ENCODE assay signal across 15 cellular contexts in genomic region chr14:21735200-21735599, GRCh38.
DNase-seq lines count a peak whose midpoint lies in the region; ATAC-seq, FAIRE-seq and TF ChIP-seq lines count a peak whose summit lies in the region.
"Had no signal": no experiment of that assay in that cellular context is flagged by ENCODE, and none has a peak within 500 bp of the region (broad histone marks: within the 10 kb centered on the region; RNA-seq: fewer than 3 reads in every experiment).

No MANE protein-coding gene starts in this region.

- POLR2A ChIA-PET in activated CD4-positive, alpha-beta T cell treated with anti-CD3 and anti-CD28 coated beads for 36 hours (lab: Charles Lee): no interaction called here
- POLR2A ChIA-PET in HepG2 (lab: Yijun Ruan, JAX): no interaction called here

- CTCF ChIA-PET in activated CD4-positive, alpha-beta T cell treated with anti-CD3 and anti-CD28 coated beads for 36 hours (lab: Charles Lee): interaction anchor here (1.2 to 3.3 kb wide), 9 partner anchors 9 to 835 kb away, joined by 3 to 25 read pairs (median 6); no protein-coding TSS in a partner anchor
- CTCF ChIA-PET in HepG2 (lab: Yijun Ruan, JAX; ENCODE audit: low intra/inter-chr PET ratio, low total read pairs): interaction anchor here (1.0 kb wide), 2 partner anchors 24 to 278 kb away, joined by 3 read pairs; no protein-coding TSS in a partner anchor

- H3K36me3 ChIP-seq in HepG2 (replicated peaks in 1 of 2; ENCODE audit: control insufficient read depth in 1 of 2, insufficient read depth in 2 of 2, low read length in 2 of 2): no peaks in the 10 kb centered on the region
- H3K36me3 ChIP-seq in right lobe of liver: no peaks in the 10 kb centered on the region

- no peak for DNase-seq in activated CD4-positive, alpha-beta T cell treated with anti-CD3 and anti-CD28 coated beads for 36 hours
- DNase-seq in activated CD4-positive, alpha-beta T cell treated with anti-CD3 and anti-CD28 coated beads, Interleukin-2, amount 50 U/mL, for 1 hour: no peak
- DNase-seq in HepG2 (ENCODE audit: low spot score) (no peak), right lobe of liver (no peak), NOMO-1 (lab: John Stamatoyannopoulos, UW; ENCODE audit: unreplicated experiment in 2 of 2) (no peak), OCI-M1 (lab: John Stamatoyannopoulos, UW) (no peak)
- no peak for DNase-seq in activated naive CD4-positive, alpha-beta T cell treated with anti-CD3 and anti-CD28 coated beads, Interleukin-2, amount 50 U/mL, for 72 hours (ENCODE audit: low spot score in 2 of 2)
- DNase-seq: 8988T, C1 segment of cervical spinal cord, DMS79, NCI-H2081 treated with DMSO at 0.1 percent for 48 hours, NCI-H2227 treated with DMSO at 0.1 percent for 48 hours, NCI-H524 treated with DMSO at 0.1 percent for 48 hours had no signal

- H3K4me1 Mint-ChIP-seq in activated CD4-positive, alpha-beta T cell treated with anti-CD3 and anti-CD28 coated beads for 36 hours: peaks cover 5% of the 10 kb centered on the region

- H3K9me3 Mint-ChIP-seq in activated CD4-positive, alpha-beta T cell treated with anti-CD3 and anti-CD28 coated beads for 36 hours (ENCODE audit: low read depth): no peaks in the 10 kb centered on the region
- H3K9me3 Mint-ChIP-seq in activated naive CD4-positive, alpha-beta T cell treated with anti-CD3 and anti-CD28 coated beads, Interleukin-2, amount 50 U/mL, for 72 hours: no peaks in the 10 kb centered on the region

- no peak overlapping the region for H2AFZ ChIP-seq in HepG2 (ENCODE audit: low read length)

- H3K36me3 Mint-ChIP-seq in activated CD4-positive, alpha-beta T cell treated with anti-CD3 and anti-CD28 coated beads for 36 hours (ENCODE audit: low read depth): no peaks in the 10 kb centered on the region
- H3K36me3 Mint-ChIP-seq in activated naive CD4-positive, alpha-beta T cell treated with anti-CD3 and anti-CD28 coated beads, Interleukin-2, amount 50 U/mL, for 72 hours: no peaks in the 10 kb centered on the region

- H3K9ac ChIP-seq in HepG2 (ENCODE audit: insufficient read depth, low read depth, low read length): no peak overlapping the region

- no peak for FAIRE-seq in HepG2 (lab: Jason Lieb, UNC)

- no peak overlapping the region for H3K27ac Mint-ChIP-seq in activated CD4-positive, alpha-beta T cell treated with anti-CD3 and anti-CD28 coated beads for 36 hours
- no peak overlapping the region for H3K27ac Mint-ChIP-seq in activated naive CD4-positive, alpha-beta T cell treated with anti-CD3 and anti-CD28 coated beads, Interleukin-2, amount 50 U/mL, for 72 hours

- no peak for TF ChIP-seq EP300 in HepG2 (IDR thresholded peaks at IDR 0.05; ENCODE audit: low read depth in 2 of 2, low read length in 2 of 2)
- TF ChIP-seq EP300 in HepG2 (CRISPR knock-in tag; IDR thresholded peaks at IDR 0.05; ENCODE audit: borderline replicate concordance): no peak

- TF ChIP-seq POLR2A in HepG2 (IDR thresholded peaks at IDR 0.05; ENCODE audit: insufficient read depth in 1 of 2, low read depth in 2 of 2, low read length in 2 of 2) (no peak), right lobe of liver (IDR thresholded peaks at IDR 0.05) (no peak)

- no TSS peak for BruUV-seq in HepG2 (replicated peaks; lab: Mats Ljungman, UMichigan)

- H3K27ac ChIP-seq in HepG2 (ENCODE audit: extremely low read length, insufficient read depth, low read length) (no peak overlapping the region), right lobe of liver (no peak overlapping the region)

- WGBS in HepG2 (ENCODE audit: low lambda C conversion rate): 51% methylated on average over 3 of the region's 3 CpGs
- WGBS in right lobe of liver (ENCODE audit: insufficient coverage, low coverage, low lambda C conversion rate, missing lambda C conversion rate): 56% methylated on average over 3 of the region's 3 CpGs

- in situ Hi-C loops in HepG2 (cut with HindIII; ENCODE audit: extremely low pct_ligation_motif_present, low pct_unique_long_range_greater_than_20kb): no loop called here

- H3K4me3 Mint-ChIP-seq in activated CD4-positive, alpha-beta T cell treated with anti-CD3 and anti-CD28 coated beads for 36 hours: peak overlapping the region; percentile 63

- H3K79me2 ChIP-seq in HepG2 (ENCODE audit: insufficient read depth, low read length): no peaks in the 10 kb centered on the region

- H3K4me3 ChIP-seq in HepG2 (replicated peaks in 1 of 3; ENCODE audit: insufficient read depth in 1 of 3, low read depth in 2 of 3, low read length in 3 of 3): no peak overlapping the region
- H3K4me3 ChIP-seq in right lobe of liver: no peak overlapping the region
- H3K4me3 ChIP-seq: GM12878 had no signal

- H3K4me1 ChIP-seq in HepG2 (ENCODE audit: insufficient read depth, low read length): no peaks in the 10 kb centered on the region
- no peaks in the 10 kb centered on the region for H3K4me1 ChIP-seq in right lobe of liver

- TF ChIP-seq RAD21 in HepG2 (CRISPR knock-in tag; IDR thresholded peaks at IDR 0.05): no peak

- no peaks in the 10 kb centered on the region for H3K9me3 ChIP-seq in HepG2 (ENCODE audit: low read length)
- H3K9me3 ChIP-seq in right lobe of liver: no peaks in the 10 kb centered on the region

- H3K27me3 ChIP-seq in HepG2 (ENCODE audit: control insufficient read depth in 1 of 2, insufficient read depth in 2 of 2, low read length in 2 of 2) (0 out of 5 replicates have a peak, but pooled peaks cover 0 to 2% of the 10 kb centered on the region in 2 experiments), right lobe of liver (no peaks in the 10 kb centered on the region)

- no peak overlapping the region for H3K4me2 ChIP-seq in HepG2 (ENCODE audit: low read depth, low read length)

- H3K27me3 Mint-ChIP-seq in activated CD4-positive, alpha-beta T cell treated with anti-CD3 and anti-CD28 coated beads for 36 hours: peaks cover 42% of the 10 kb centered on the region

- H4K20me1 ChIP-seq in HepG2 (ENCODE audit: insufficient read depth, low read length): no peaks in the 10 kb centered on the region

- ATAC-seq in activated CD4-positive, alpha-beta T cell treated with anti-CD3 and anti-CD28 coated beads for 36 hours: peak; percentile 36
- ATAC-seq in HepG2 (no peak), right lobe of liver (no peak), GM21526 (IDR thresholded peaks at IDR 0.05; ENCODE audit: low FRiP score, unreplicated experiment) (no peak)
- ATAC-seq in activated naive CD4-positive, alpha-beta T cell treated with anti-CD3 and anti-CD28 coated beads, Interleukin-2, amount 50 U/mL, for 72 hours: peak; percentile 30 to 44

- TF ChIP-seq CTCF in HepG2 (CRISPR knock-in tag; IDR thresholded peaks at IDR 0.05) (no peak), right lobe of liver (IDR thresholded peaks at IDR 0.05) (no peak)

- intact Hi-C loops in activated CD4-positive, alpha-beta T cell treated with anti-CD3 and anti-CD28 coated beads for 36 hours (cut with DNase I, micrococcal nuclease): no loop called here
- intact Hi-C loops in HepG2 (cut with micrococcal nuclease; ENCODE audit: unreplicated experiment): no loop called here
- intact Hi-C loops in right lobe of liver (cut with DNase I): no loop called here

TF ChIP-seq in HepG2, 621 proteins besides CTCF, POLR2A, EP300 and RAD21:
- no peak for TF ChIP-seq CENPX (CRISPR knock-in tag; IDR thresholded peaks at IDR 0.05)
- TF ChIP-seq ZNF629 (CRISPR knock-in tag; conservative IDR thresholded peaks at IDR 0.05): 0 out of 2 replicates have a peak, but pooled peaks have one; percentile 50

Comparison
In these comparisons a context has a peak if more than half of its experiments do, and no peak if none do; other contexts are left out.
1. ATAC-seq: peak in activated CD4-positive, alpha-beta T cell treated with anti-CD3 and anti-CD28 coated beads for 36 hours (single experiment) and activated naive CD4-positive, alpha-beta T cell treated with anti-CD3 and anti-CD28 coated beads, Interleukin-2, amount 50 U/mL, for 72 hours (2 of 2); none in HepG2 (single experiment), right lobe of liver (0 of 4) and GM21526 (single experiment).